Comparison of ENCODE assay signal across 18 cellular contexts in the genomic region with DNA sequence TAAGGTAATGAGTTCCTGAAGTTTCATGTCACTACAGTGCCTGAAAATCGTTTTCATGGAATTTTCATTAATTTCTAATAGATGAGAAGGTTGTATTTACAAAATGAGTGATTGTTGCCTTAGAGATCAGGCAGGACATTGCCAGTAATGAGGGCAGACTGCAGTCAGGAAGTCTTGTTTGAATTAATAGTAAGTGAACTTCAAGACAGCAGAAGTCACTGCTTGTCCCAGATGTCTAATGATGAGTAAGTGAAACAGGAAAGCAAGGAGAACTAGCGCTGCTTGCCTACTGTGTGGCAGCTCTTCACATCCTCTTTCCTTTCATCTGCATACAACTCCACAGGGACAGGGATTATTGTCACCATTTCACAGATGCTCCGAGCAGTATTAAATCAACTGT.
"Had no signal": no experiment of that assay in that cellular context is flagged by ENCODE, and none has a peak within 500 bp of the region (broad histone marks: within the 10 kb centered on the region; RNA-seq: fewer than 3 reads in every experiment).

No MANE protein-coding gene starts in this region.

- H3K4me3 ChIP-seq: ascending aorta, left ventricle myocardium inferior, sigmoid colon had no signal

- DNase-seq: activated CD4-positive, alpha-beta T cell treated with anti-CD3 and anti-CD28 coated beads for 4 hours; activated CD8-positive, alpha-beta memory T cell treated with anti-CD3 and anti-CD28 coated beads, Interleukin-2, amount 50 U/mL, for 48 hours; activated CD8-positive, alpha-beta T cell treated with anti-CD3 and anti-CD28 coated beads for 36 hours; central memory CD4-positive, alpha-beta T cell; effector memory CD8-positive, alpha-beta T cell; erythroblast; head of caudate nucleus; islet precursor cell; left ventricle myocardium inferior; occipital lobe; sigmoid colon; stimulated activated CD4-positive, alpha-beta T cell treated with anti-CD3 and anti-CD28 coated beads, Interleukin-12 subunit alpha, Interleukin-12 subunit beta, amount 100 ng/mL, for 4 hours; stimulated activated naive CD4-positive, alpha-beta T cell treated with Interleukin-2 at 50 U/mL for 16 hours; T-cell; T1000; trophoblast cell; WERI-Rb-1 had no signal

- H3K9me3 ChIP-seq: ascending aorta, left ventricle myocardium inferior, sigmoid colon had no signal

- ATAC-seq: activated CD8-positive, alpha-beta T cell treated with anti-CD3 and anti-CD28 coated beads for 36 hours; effector memory CD8-positive, alpha-beta T cell; T-cell had no signal

- H3K27me3 ChIP-seq: ascending aorta, sigmoid colon had no signal

- H3K36me3 ChIP-seq: ascending aorta, left ventricle myocardium inferior, sigmoid colon, WERI-Rb-1 had no signal

- H3K27ac ChIP-seq: ascending aorta, left ventricle myocardium inferior, sigmoid colon, WERI-Rb-1 had no signal

- H3K4me1 ChIP-seq: left ventricle myocardium inferior had no signal
